In genomic region chr1:235105051-235106043, GRCh38 we compare ENCODE assay signal across 8 cellular contexts. TPM values are rescaled to one million over a fixed set of nuclear protein-coding genes. Genes with fewer than 3 reads are reported as not detected.
DNase-seq lines count a peak whose midpoint lies in the region; ATAC-seq lines count a peak whose summit lies in the region.

No MANE protein-coding gene starts in this region.

- H3K36me3 Mint-ChIP-seq in T-helper 17 cell (ENCODE audit: low read depth), result peaks cover 6% of the 10 kb centered on the region

- no peaks in the 10 kb centered on the region for H3K27me3 ChIP-seq in mucosa of stomach (ENCODE audit: control insufficient read depth, insufficient read depth, low read length)

- peaks cover 12% of the 10 kb centered on the region for H3K4me1 ChIP-seq in mucosa of stomach (ENCODE audit: control insufficient read depth, insufficient read depth, low read length)

- peak overlapping the region; percentile 92 for H3K27ac Mint-ChIP-seq in T-helper 17 cell

- DNase-seq in DMS 273 treated with DMSO at 0.1 percent for 48 hours (lab: John Stamatoyannopoulos, UW) (peak; percentile 29), GM19240 (ENCODE audit: insufficient read length, low spot score) (peak; percentile 51), T-helper 17 cell (no peak), NCI-H446 treated with DMSO at 0.1 percent for 48 hours (lab: John Stamatoyannopoulos, UW) (no peak), C1 segment of cervical spinal cord (lab: John Stamatoyannopoulos, UW) (no peak), medulla oblongata (ENCODE audit: extremely low spot score) (no peak)

- peak overlapping the region; percentile 92 for H3K4me3 Mint-ChIP-seq in T-helper 17 cell

- peaks cover 35% of the 10 kb centered on the region for H3K4me1 Mint-ChIP-seq in T-helper 17 cell

- H3K4me3 ChIP-seq in mucosa of stomach (ENCODE audit: low read length), result no peak overlapping the region

- no peaks in the 10 kb centered on the region for H3K9me3 ChIP-seq in T-helper 17 cell (ENCODE audit: control insufficient read depth, low read length, poor library complexity, severe bottlenecking)
- no peaks in the 10 kb centered on the region for H3K9me3 ChIP-seq in mucosa of stomach (ENCODE audit: control insufficient read depth, low read length)

- no peaks in the 10 kb centered on the region for H3K36me3 ChIP-seq in mucosa of stomach (ENCODE audit: control insufficient read depth, insufficient read depth, low read length)

- H3K27me3 Mint-ChIP-seq in T-helper 17 cell, result no peaks in the 10 kb centered on the region

- ATAC-seq in HG03097 (IDR thresholded peaks at IDR 0.05; ENCODE audit: low FRiP score, unreplicated experiment) (peak; percentile 80), T-helper 17 cell (peak; percentile 19)

- peak overlapping the region; percentile 49 for H3K9ac ChIP-seq in mucosa of stomach (ENCODE audit: low read length)

RNA-seq across cellular contexts. Expression of gene TOMM20, which starts 23.3 kb away (rescaled TPM):
- 100 to 1,000 TPM; 105 to 112 TPM for total RNA-seq in T-helper 17 cell

RNA-seq across cellular contexts. Expression of gene RBM34, which starts 55.7 kb away (rescaled TPM):
- 100 to 1,000 TPM; 147 to 148 TPM for total RNA-seq in T-helper 17 cell

Comparison
In these comparisons a context has a peak if more than half of its experiments do, and no peak if none do; other contexts are left out.
1. DNase-seq: peak in DMS 273 treated with DMSO at 0.1 percent for 48 hours (single experiment) and GM19240 (single experiment); none in T-helper 17 cell (0 of 3), NCI-H446 treated with DMSO at 0.1 percent for 48 hours (single experiment), C1 segment of cervical spinal cord (0 of 14) and medulla oblongata (single experiment).